1 cellular context compared by ENCODE assay signal in the genomic region with DNA sequence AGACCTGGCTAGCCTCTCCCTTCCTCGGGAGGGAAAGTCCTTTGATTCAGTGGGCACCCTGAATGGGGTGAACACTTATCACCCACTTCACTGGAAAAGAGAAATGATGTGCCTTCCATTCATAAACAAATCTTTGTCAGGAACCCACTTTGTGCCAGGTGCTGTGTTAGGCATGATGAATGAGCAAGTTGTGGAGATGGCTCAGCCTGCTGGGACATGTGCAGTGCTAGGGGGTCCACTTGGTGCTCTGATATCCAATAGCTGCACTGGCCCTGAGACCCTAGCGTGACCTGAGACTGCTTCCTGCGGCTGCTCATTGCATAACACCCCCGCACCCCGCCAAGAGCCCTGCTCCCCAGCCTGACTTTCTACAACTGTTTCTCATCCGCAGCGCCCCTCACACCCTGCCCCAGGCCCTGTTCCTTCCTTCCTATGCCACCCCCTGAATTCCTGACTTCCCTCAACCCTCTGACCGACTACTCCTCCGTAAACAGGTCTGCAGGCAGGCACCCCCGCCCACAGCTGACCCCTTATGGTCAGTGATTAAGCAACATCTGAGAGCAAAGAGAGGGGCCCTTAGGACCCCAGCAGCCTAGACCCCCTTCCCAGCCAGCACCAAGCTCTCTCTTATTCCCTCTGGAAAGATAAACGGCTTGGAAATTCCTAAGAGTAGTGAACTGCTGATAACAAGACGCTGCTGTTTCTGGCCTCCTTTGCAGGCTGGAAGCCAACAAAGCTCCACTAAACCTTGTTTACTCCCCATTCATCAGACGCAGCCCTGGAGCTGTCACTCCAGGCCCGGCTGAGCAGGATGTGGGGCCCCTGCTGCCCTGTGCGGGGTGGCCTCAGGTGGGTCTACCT.
TF ChIP-seq lines count a peak whose summit lies in the region.

No MANE protein-coding gene starts in this region.

TF ChIP-seq in HepG2, 621 proteins besides CTCF, POLR2A, EP300 and RAD21 (continued from another document):
- TF ChIP-seq REST (IDR thresholded peaks at IDR 0.05; ENCODE audit: borderline replicate concordance in 1 of 2, low read depth in 1 of 2, low read length in 2 of 2) (no peak), SKIL (CRISPR knock-in tag; IDR thresholded peaks at IDR 0.05; ENCODE audit: borderline replicate concordance) (0 out of 2 replicates have a peak, but pooled peaks have one; percentile 14), SRSF4 (IDR thresholded peaks at IDR 0.05; ENCODE audit: low read depth, low read length, poor library complexity, severe bottlenecking) (no peak), SP1 (IDR thresholded peaks at IDR 0.05) (no peak), SP1 (CRISPR knock-in tag; IDR thresholded peaks at IDR 0.05) (no peak), SP5 (CRISPR knock-in tag; IDR thresholded peaks at IDR 0.05; ENCODE audit: borderline replicate concordance, low read depth) (0 out of 2 replicates have a peak, but pooled peaks have one; percentile 40), ZNF552 (CRISPR knock-in tag; IDR thresholded peaks at IDR 0.05; ENCODE audit: borderline replicate concordance) (no peak), HES4 (CRISPR knock-in tag; IDR thresholded peaks at IDR 0.05; ENCODE audit: borderline replicate concordance) (no peak), HNRNPUL1 (IDR thresholded peaks at IDR 0.05; ENCODE audit: low read depth, low read length) (no peak), DMAP1 (CRISPR knock-in tag; IDR thresholded peaks at IDR 0.05) (no peak), SETDB1 (CRISPR knock-in tag; IDR thresholded peaks at IDR 0.05; ENCODE audit: borderline replicate concordance) (no peak), RBM22 (optimal IDR thresholded peaks at IDR 0.05; ENCODE audit: low read length) (no peak), RFX1 (IDR thresholded peaks at IDR 0.05) (no peak), ZMYM3 (CRISPR knock-in tag; IDR thresholded peaks at IDR 0.05) (no peak), SRF (IDR thresholded peaks at IDR 0.05; ENCODE audit: low read depth, low read length) (peak; percentile 27; the same call in 1 of the 2 replicates)
- TF ChIP-seq, protein P1, sequence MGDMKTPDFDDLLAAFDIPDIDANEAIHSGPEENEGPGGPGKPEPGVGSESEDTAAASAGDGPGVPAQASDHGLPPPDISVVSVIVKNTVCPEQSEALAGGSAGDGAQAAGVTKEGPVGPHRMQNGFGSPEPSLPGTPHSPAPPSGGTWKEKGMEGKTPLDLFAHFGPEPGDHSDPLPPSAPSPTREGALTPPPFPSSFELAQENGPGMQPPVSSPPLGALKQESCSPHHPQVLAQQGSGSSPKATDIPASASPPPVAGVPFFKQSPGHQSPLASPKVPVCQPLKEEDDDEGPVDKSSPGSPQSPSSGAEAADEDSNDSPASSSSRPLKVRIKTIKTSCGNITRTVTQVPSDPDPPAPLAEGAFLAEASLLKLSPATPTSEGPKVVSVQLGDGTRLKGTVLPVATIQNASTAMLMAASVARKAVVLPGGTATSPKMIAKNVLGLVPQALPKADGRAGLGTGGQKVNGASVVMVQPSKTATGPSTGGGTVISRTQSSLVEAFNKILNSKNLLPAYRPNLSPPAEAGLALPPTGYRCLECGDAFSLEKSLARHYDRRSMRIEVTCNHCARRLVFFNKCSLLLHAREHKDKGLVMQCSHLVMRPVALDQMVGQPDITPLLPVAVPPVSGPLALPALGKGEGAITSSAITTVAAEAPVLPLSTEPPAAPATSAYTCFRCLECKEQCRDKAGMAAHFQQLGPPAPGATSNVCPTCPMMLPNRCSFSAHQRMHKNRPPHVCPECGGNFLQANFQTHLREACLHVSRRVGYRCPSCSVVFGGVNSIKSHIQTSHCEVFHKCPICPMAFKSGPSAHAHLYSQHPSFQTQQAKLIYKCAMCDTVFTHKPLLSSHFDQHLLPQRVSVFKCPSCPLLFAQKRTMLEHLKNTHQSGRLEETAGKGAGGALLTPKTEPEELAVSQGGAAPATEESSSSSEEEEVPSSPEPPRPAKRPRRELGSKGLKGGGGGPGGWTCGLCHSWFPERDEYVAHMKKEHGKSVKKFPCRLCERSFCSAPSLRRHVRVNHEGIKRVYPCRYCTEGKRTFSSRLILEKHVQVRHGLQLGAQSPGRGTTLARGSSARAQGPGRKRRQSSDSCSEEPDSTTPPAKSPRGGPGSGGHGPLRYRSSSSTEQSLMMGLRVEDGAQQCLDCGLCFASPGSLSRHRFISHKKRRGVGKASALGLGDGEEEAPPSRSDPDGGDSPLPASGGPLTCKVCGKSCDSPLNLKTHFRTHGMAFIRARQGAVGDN (CRISPR knock-in tag; IDR thresholded peaks at IDR 0.05), result peak; percentile 61
